In genomic region chr7:129055861-129056464, GRCh38 we compare ENCODE assay signal across 11 cellular contexts. TPM values are rescaled to one million over a fixed set of nuclear protein-coding genes. Genes with fewer than 3 reads are reported as not detected.
DNase-seq lines count a peak whose midpoint lies in the region; ATAC-seq and TF ChIP-seq lines count a peak whose summit lies in the region.
"Had no signal": no experiment of that assay in that cellular context is flagged by ENCODE, and none has a peak within 500 bp of the region (broad histone marks: within the 10 kb centered on the region; RNA-seq: fewer than 3 reads in every experiment).

No MANE protein-coding gene starts in this region.

- 0 out of 4 replicates have a peak overlapping the region, but pooled peaks of 1 of the 2 experiments have one; percentile 97 for H3K27ac ChIP-seq in SK-N-SH (ENCODE audit: low read depth in 2 of 2, low read length in 1 of 2)
- H3K27ac ChIP-seq in PC-9, result no peak overlapping the region
- H3K27ac ChIP-seq in fibroblast of lung (ENCODE audit: insufficient read depth, low read length), result no peak overlapping the region
- peak overlapping the region; percentile 90 to 98 (median 96) for H3K27ac ChIP-seq in gastrocnemius medialis
- H3K27ac ChIP-seq in esophagus muscularis mucosa (replicated peaks in 1 of 4), result peak overlapping the region in 2 of 4 donors; percentile 92 to 96

- peaks cover 10% of the 10 kb centered on the region; the same call in 1 of the 2 replicates for H3K27me3 ChIP-seq in SK-N-SH (ENCODE audit: insufficient read depth)
- H3K27me3 ChIP-seq in PC-9 (ENCODE audit: insufficient read depth, low read depth), result no peaks in the 10 kb centered on the region
- H3K27me3 ChIP-seq in fibroblast of lung (ENCODE audit: control insufficient read depth, insufficient read depth, low read length), result no peaks in the 10 kb centered on the region
- no peaks in the 10 kb centered on the region for H3K27me3 ChIP-seq in gastrocnemius medialis
- no peaks in the 10 kb centered on the region for H3K27me3 ChIP-seq in esophagus muscularis mucosa
- H3K27me3 ChIP-seq: brain microvascular endothelial cell had no signal

- CTCF ChIA-PET in SK-N-SH (lab: Yijun Ruan, JAX), result interaction anchor here (0.6 to 3.7 kb wide), 7 partner anchors 12 to 172 kb away, joined by 3 to 29 read pairs (median 4); no protein-coding TSS in a partner anchor
- CTCF ChIA-PET in PC-9 (lab: Charles Lee), result no interaction called here

- H3K9me3 ChIP-seq in SK-N-SH, result no peaks in the 10 kb centered on the region
- no peaks in the 10 kb centered on the region for H3K9me3 ChIP-seq in PC-9 (ENCODE audit: insufficient read depth, low read depth)
- H3K9me3 ChIP-seq in fibroblast of lung (ENCODE audit: control insufficient read depth, insufficient read depth, low read depth, low read length), result no peaks in the 10 kb centered on the region
- no peaks in the 10 kb centered on the region for H3K9me3 ChIP-seq in gastrocnemius medialis
- no peaks in the 10 kb centered on the region for H3K9me3 ChIP-seq in esophagus muscularis mucosa

- TF ChIP-seq RAD21 in SK-N-SH (IDR thresholded peaks at IDR 0.05; ENCODE audit: low read length), result no peak

- TF ChIP-seq POLR2A in gastrocnemius medialis (IDR thresholded peaks at IDR 0.05) (no peak), esophagus muscularis mucosa (IDR thresholded peaks at IDR 0.05; ENCODE audit: low read depth) (no peak)

- H4K20me1 ChIP-seq in SK-N-SH (ENCODE audit: insufficient read depth), result peaks cover 24% of the 10 kb centered on the region
- H4K20me1 ChIP-seq in PC-9 (ENCODE audit: insufficient read depth), result 0 out of 2 replicates have a peak, but pooled peaks cover 5% of the 10 kb centered on the region
- H4K20me1 ChIP-seq in fibroblast of lung (ENCODE audit: control insufficient read depth, extremely low read depth, insufficient read depth, low read length), result no peaks in the 10 kb centered on the region

- H3F3A ChIP-seq in SK-N-SH (replicated peaks; ENCODE audit: insufficient read depth) (peaks cover 13% of the 10 kb centered on the region), PC-9 (ENCODE audit: insufficient read depth, low read depth) (peaks cover 13% of the 10 kb centered on the region)

- WGBS in SK-N-SH (ENCODE audit: low lambda C conversion rate), result 95% methylated on average over 22 of the region's 22 CpGs
- 92% methylated on average over 22 of the region's 22 CpGs for WGBS in esophagus muscularis mucosa

- intact Hi-C loops in PC-9 (cut with micrococcal nuclease; ENCODE audit: unreplicated experiment), result no loop called here
- intact Hi-C loops in gastrocnemius medialis (cut with DNase I; ENCODE audit: low total_unique reads), result loop anchor here (5.0 kb wide), 1 partner anchor 714 kb away; the partner anchor contains the start of gene RBM28
- intact Hi-C loops in esophagus muscularis mucosa (cut with DNase I), result no loop called here

- H3K9me2 ChIP-seq in SK-N-SH (no peaks in the 10 kb centered on the region), PC-9 (ENCODE audit: insufficient read depth) (no peaks in the 10 kb centered on the region)

- H3K36me3 ChIP-seq in SK-N-SH (replicated peaks in 1 of 2; ENCODE audit: control insufficient read depth in 1 of 2, insufficient read depth in 2 of 2, low read length in 1 of 2) (peaks cover 0 to 4% of the 10 kb centered on the region in 2 experiments), PC-9 (ENCODE audit: low read depth) (0 out of 2 replicates have a peak, but pooled peaks cover 6% of the 10 kb centered on the region), fibroblast of lung (ENCODE audit: control insufficient read depth, insufficient read depth, low read length) (peaks cover 3% of the 10 kb centered on the region), gastrocnemius medialis (peaks cover 0 to 4% of the 10 kb centered on the region in 2 donors), esophagus muscularis mucosa (peaks cover 0 to 5% (median 0%) of the 10 kb centered on the region in 4 donors)
- H3K36me3 ChIP-seq: brain microvascular endothelial cell had no signal

- DNase-seq in SK-N-SH (no peak), PC-9 (no peak), fibroblast of lung (ENCODE audit: low read depth in 2 of 2) (no peak), gastrocnemius medialis (no peak), ACHN (no peak), esophagus muscularis mucosa (ENCODE audit: extremely low spot score) (no peak)
- DNase-seq: brain microvascular endothelial cell, islet precursor cell, NCI-H187 had no signal

- H3K9ac ChIP-seq in SK-N-SH, result no peak overlapping the region
- no peak overlapping the region for H3K9ac ChIP-seq in fibroblast of lung (ENCODE audit: insufficient read depth, low read length)

- H2AFZ ChIP-seq in SK-N-SH (ENCODE audit: low read depth) (peak overlapping the region; percentile 96), PC-9 (peak overlapping the region; percentile 90; the same call in 1 of the 2 replicates), fibroblast of lung (ENCODE audit: low read length) (peak overlapping the region; percentile 7)

- ATAC-seq in SK-N-SH treated with all-trans-retinoic acid at 6 μM for 48 hours (no peak), gastrocnemius medialis (no peak), GM21447 (IDR thresholded peaks at IDR 0.05; ENCODE audit: unreplicated experiment) (no peak)

- POLR2A ChIA-PET in SK-N-SH (lab: Yijun Ruan, JAX) (interaction anchor here (0.5 to 1.2 kb wide), 3 partner anchors 11 to 712 kb away, joined by 3 to 4 read pairs (median 3); partner anchors contain the start of gene RBM28), PC-9 (lab: Charles Lee; ENCODE audit: unreplicated experiment) (no interaction called here)

- in situ Hi-C loops in gastrocnemius medialis (cut with MboI; ENCODE audit: low sequenced_read_pairs in 4 of 4), result no loop called here
- in situ Hi-C loops in ACHN (cut with HindIII; ENCODE audit: low pct_ligation_motif_present, low pct_unique_long_range_greater_than_20kb, low sequenced_read_pairs), result no loop called here

- H3K4me1 ChIP-seq in SK-N-SH (ENCODE audit: control insufficient read depth in 1 of 2, insufficient read depth in 2 of 2, low read depth in 1 of 2, low read length in 1 of 2), result peaks cover 0 to 14% of the 10 kb centered on the region in 2 experiments; a peak in 2 of 4 replicates
- H3K4me1 ChIP-seq in PC-9 (replicated peaks; ENCODE audit: insufficient read depth), result peaks cover 23% of the 10 kb centered on the region
- H3K4me1 ChIP-seq in fibroblast of lung (ENCODE audit: control insufficient read depth, extremely low read depth, insufficient read depth, low read length), result no peaks in the 10 kb centered on the region
- peaks cover 19 to 30% of the 10 kb centered on the region in 2 donors for H3K4me1 ChIP-seq in gastrocnemius medialis
- H3K4me1 ChIP-seq in esophagus muscularis mucosa, result peaks cover 18 to 36% (median 34%) of the 10 kb centered on the region in 4 donors

- peaks cover 37% of the 10 kb centered on the region for H3K79me2 ChIP-seq in SK-N-SH (ENCODE audit: insufficient read depth)
- H3K79me2 ChIP-seq in PC-9 (ENCODE audit: low read depth), result peaks cover 34% of the 10 kb centered on the region
- H3K79me2 ChIP-seq in fibroblast of lung (ENCODE audit: control insufficient read depth, insufficient read depth, low read length), result peaks cover 34% of the 10 kb centered on the region

- no peak for TF ChIP-seq EP300 in SK-N-SH (IDR thresholded peaks at IDR 0.05; ENCODE audit: borderline replicate concordance in 1 of 2, low read depth in 1 of 2, low read length in 1 of 2)
- TF ChIP-seq EP300 in esophagus muscularis mucosa (IDR thresholded peaks at IDR 0.05), result no peak

- H3K4me2 ChIP-seq in SK-N-SH (peak overlapping the region; percentile 90), PC-9 (peak overlapping the region; percentile 88), fibroblast of lung (ENCODE audit: extremely low read depth, insufficient read depth, low read length) (peak overlapping the region; percentile 85)

- H3K4me3 ChIP-seq in SK-N-SH (ENCODE audit: low read depth in 2 of 2, low read length in 1 of 2), result peak overlapping the region; percentile 89 to 98; a peak in 2 of 4 replicates
- peak overlapping the region; percentile 88; the same call in 1 of the 2 replicates for H3K4me3 ChIP-seq in PC-9
- H3K4me3 ChIP-seq in fibroblast of lung (replicated peaks in 1 of 4; ENCODE audit: control extremely low read depth in 1 of 4, insufficient read depth in 1 of 4, low read depth in 3 of 4, low read length in 4 of 4), result peak overlapping the region in 3 of 4 experiments; percentile 69 to 99 (median 97)
- H3K4me3 ChIP-seq in gastrocnemius medialis, result peak overlapping the region in 1 of 4 donors; percentile 97
- H3K4me3 ChIP-seq in esophagus muscularis mucosa, result peak overlapping the region in 2 of 4 donors; percentile 62 to 93

- TF ChIP-seq CTCF in SK-N-SH (IDR thresholded peaks at IDR 0.05), result no peak
- TF ChIP-seq CTCF in PC-9 (conservative IDR thresholded peaks at IDR 0.05), result no peak
- no peak for TF ChIP-seq CTCF in fibroblast of lung (conservative IDR thresholded peaks at IDR 0.05 in 1 of 2, IDR thresholded peaks at IDR 0.05 in 1 of 2; ENCODE audit: low read depth in 1 of 2, low read length in 2 of 2)
- TF ChIP-seq CTCF in gastrocnemius medialis (IDR thresholded peaks at IDR 0.05 in 4 of 5, conservative IDR thresholded peaks at IDR 0.05 in 1 of 5), result no peak
- no peak for TF ChIP-seq CTCF in esophagus muscularis mucosa (IDR thresholded peaks at IDR 0.05)

- no TSS peak for BruUV-seq in PC-9 (replicated peaks; lab: Mats Ljungman, UMichigan)

TF ChIP-seq in SK-N-SH, 30 proteins besides CTCF, POLR2A, EP300 and RAD21 (continues in another document):
- TF ChIP-seq MEF2A (IDR thresholded peaks at IDR 0.05; ENCODE audit: borderline replicate concordance, low read depth), result no peak
- no peak for TF ChIP-seq TAF1 (IDR thresholded peaks at IDR 0.05; ENCODE audit: borderline replicate concordance, low read depth, low read length)
- TF ChIP-seq SIN3A (IDR thresholded peaks at IDR 0.05; ENCODE audit: borderline replicate concordance, low read depth, low read length), result no peak
- no peak for TF ChIP-seq YY1 (IDR thresholded peaks at IDR 0.05; ENCODE audit: low read depth)

RNA-seq across cellular contexts. Expression of gene TNPO3, which starts 1.1 kb away (rescaled TPM):
- polyA plus RNA-seq in SK-N-SH (2012; rRNA removed), result 27.8 and 32.7 TPM in 2 replicates
- polyA plus RNA-seq in SK-N-SH (2012; cell fraction: cytosol; rRNA removed), result 25.6 and 29.9 TPM in 2 replicates
- polyA plus RNA-seq in SK-N-SH (2012; cell fraction: nucleus; rRNA removed), result 27.1 and 34.5 TPM in 2 replicates
- 56.6 and 59.2 TPM in 2 replicates for total RNA-seq in PC-9 (2021)
- 55.0 and 73.5 TPM in 2 replicates for total RNA-seq in fibroblast of lung
- 39.1 and 47.7 TPM in 2 replicates for polyA plus RNA-seq in fibroblast of lung
- polyA plus RNA-seq in fibroblast of lung (2012), result 35.9 and 41.3 TPM in 2 replicates
- polyA minus RNA-seq in fibroblast of lung (ENCODE audit: low replicate concordance), result 54.4 and 64.8 TPM in 2 replicates
- total RNA-seq in gastrocnemius medialis, result 10 to 100 TPM; 39.1 to 50.9 (median 50.5) TPM
- total RNA-seq in esophagus muscularis mucosa, result 10 to 100 TPM; 35.7 to 46.2 (median 38.1) TPM

Comparison
In these comparisons a context has a peak if more than half of its experiments do, and no peak if none do; other contexts are left out.
1. H2AFZ ChIP-seq: peak in every context shown above with its lines; median percentile 96 in SK-N-SH; 90 in PC-9; 7 in fibroblast of lung.
2. H3K27ac ChIP-seq: peak in gastrocnemius medialis (4 of 4); none in PC-9 (single experiment) and fibroblast of lung (single experiment).
3. Peak in every context shown above with its lines, with median percentiles within 50 percentile points of each other: H3K4me2 ChIP-seq.